5 cellular contexts compared by ENCODE assay signal in genomic region chr1:171865106-171865505, GRCh38. TPM values are rescaled to one million over a fixed set of nuclear protein-coding genes. Genes with fewer than 3 reads are reported as not detected.
"Had no signal": no experiment of that assay in that cellular context is flagged by ENCODE, and none has a peak within 500 bp of the region (broad histone marks: within the 10 kb centered on the region; RNA-seq: fewer than 3 reads in every experiment).

No MANE protein-coding gene starts in this region.

- DNase-seq: IMR-90, KBM-7 had no signal

- H3K4me3 ChIP-seq: K562 had no signal

- FAIRE-seq: HepG2, HTR-8/SVneo, K562 had no signal

RNA-seq across cellular contexts. Expression of gene DNM3, which starts 23.8 kb away (rescaled TPM):
- total RNA-seq: HepG2 had no signal
